In the genomic region with DNA sequence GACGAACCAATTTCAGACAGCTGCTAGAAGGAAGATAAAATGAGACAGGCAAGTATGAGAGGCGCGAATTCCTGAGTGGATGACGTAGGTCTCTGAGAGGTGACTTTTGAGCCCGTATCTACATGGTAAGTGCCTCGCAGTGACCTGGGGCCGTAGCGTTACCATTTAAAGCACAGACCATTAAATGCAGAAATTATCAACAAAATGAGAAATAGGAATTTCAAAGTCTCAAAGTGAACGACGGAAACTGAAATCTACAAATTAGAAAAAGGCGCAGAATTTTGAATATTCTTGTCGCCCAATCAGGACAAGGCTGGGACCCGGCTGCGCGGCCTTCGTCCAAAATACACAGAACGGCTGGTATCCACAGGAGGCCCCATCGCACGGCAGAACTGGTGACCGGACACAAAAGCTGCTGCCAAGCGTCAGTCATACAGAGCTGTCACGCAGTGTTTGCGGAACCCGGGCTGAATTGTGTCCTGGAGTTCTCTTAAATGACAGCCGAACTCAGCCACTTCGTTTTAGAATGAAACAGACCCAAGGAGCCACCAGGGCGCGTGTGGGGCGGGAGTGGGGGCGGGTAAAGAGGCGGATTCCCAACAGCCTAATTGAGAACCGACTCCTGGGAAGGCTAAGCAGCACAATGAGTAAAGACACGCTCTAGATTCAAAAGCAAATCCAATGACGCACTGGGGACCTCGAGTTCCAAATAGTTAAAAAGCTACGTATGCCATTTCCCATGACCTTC, we compare ENCODE assay signal across 2 cellular contexts.
A peak's percentile ranks its signal among the peaks of the same experiment; 100 is the strongest.
TF ChIP-seq lines count a peak whose summit lies in the region.

No MANE protein-coding gene starts in this region.

TF ChIP-seq in HEK293, 187 proteins besides CTCF, POLR2A, EP300 and RAD21 (continued from another document and continues in another):
- TF ChIP-seq YY1 (tag by site-specific recombination; IDR thresholded peaks at IDR 0.05): no peak
- no peak for TF ChIP-seq ZNF514 (tag by site-specific recombination; IDR thresholded peaks at IDR 0.05)
- no peak for TF ChIP-seq ZNF510 (tag by site-specific recombination; IDR thresholded peaks at IDR 0.05; ENCODE audit: insufficient replicate concordance)
- TF ChIP-seq, protein P1, sequence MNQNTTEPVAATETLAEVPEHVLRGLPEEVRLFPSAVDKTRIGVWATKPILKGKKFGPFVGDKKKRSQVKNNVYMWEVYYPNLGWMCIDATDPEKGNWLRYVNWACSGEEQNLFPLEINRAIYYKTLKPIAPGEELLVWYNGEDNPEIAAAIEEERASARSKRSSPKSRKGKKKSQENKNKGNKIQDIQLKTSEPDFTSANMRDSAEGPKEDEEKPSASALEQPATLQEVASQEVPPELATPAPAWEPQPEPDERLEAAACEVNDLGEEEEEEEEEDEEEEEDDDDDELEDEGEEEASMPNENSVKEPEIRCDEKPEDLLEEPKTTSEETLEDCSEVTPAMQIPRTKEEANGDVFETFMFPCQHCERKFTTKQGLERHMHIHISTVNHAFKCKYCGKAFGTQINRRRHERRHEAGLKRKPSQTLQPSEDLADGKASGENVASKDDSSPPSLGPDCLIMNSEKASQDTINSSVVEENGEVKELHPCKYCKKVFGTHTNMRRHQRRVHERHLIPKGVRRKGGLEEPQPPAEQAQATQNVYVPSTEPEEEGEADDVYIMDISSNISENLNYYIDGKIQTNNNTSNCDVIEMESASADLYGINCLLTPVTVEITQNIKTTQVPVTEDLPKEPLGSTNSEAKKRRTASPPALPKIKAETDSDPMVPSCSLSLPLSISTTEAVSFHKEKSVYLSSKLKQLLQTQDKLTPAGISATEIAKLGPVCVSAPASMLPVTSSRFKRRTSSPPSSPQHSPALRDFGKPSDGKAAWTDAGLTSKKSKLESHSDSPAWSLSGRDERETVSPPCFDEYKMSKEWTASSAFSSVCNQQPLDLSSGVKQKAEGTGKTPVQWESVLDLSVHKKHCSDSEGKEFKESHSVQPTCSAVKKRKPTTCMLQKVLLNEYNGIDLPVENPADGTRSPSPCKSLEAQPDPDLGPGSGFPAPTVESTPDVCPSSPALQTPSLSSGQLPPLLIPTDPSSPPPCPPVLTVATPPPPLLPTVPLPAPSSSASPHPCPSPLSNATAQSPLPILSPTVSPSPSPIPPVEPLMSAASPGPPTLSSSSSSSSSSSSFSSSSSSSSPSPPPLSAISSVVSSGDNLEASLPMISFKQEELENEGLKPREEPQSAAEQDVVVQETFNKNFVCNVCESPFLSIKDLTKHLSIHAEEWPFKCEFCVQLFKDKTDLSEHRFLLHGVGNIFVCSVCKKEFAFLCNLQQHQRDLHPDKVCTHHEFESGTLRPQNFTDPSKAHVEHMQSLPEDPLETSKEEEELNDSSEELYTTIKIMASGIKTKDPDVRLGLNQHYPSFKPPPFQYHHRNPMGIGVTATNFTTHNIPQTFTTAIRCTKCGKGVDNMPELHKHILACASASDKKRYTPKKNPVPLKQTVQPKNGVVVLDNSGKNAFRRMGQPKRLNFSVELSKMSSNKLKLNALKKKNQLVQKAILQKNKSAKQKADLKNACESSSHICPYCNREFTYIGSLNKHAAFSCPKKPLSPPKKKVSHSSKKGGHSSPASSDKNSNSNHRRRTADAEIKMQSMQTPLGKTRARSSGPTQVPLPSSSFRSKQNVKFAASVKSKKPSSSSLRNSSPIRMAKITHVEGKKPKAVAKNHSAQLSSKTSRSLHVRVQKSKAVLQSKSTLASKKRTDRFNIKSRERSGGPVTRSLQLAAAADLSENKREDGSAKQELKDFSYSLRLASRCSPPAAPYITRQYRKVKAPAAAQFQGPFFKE (tag by site-specific recombination; IDR thresholded peaks at IDR 0.05; ENCODE audit: borderline replicate concordance): no peak
- TF ChIP-seq MYNN (tag by site-specific recombination; IDR thresholded peaks at IDR 0.05; ENCODE audit: borderline replicate concordance): no peak
- no peak for TF ChIP-seq SCRT2 (tag by site-specific recombination; IDR thresholded peaks at IDR 0.05)
- TF ChIP-seq ZNF114 (tag by site-specific recombination; IDR thresholded peaks at IDR 0.05): no peak
- peak; percentile 86 for TF ChIP-seq ZBTB21 (tag by site-specific recombination; IDR thresholded peaks at IDR 0.05)
- peak; percentile 84 for TF ChIP-seq KLF10 (tag by site-specific recombination; IDR thresholded peaks at IDR 0.05)
- TF ChIP-seq GLIS1 (tag by site-specific recombination; IDR thresholded peaks at IDR 0.05): peak; percentile 55
- no peak for TF ChIP-seq ZNF184 (tag by site-specific recombination; IDR thresholded peaks at IDR 0.05)
- TF ChIP-seq ZNF311 (tag by site-specific recombination; IDR thresholded peaks at IDR 0.05; ENCODE audit: borderline replicate concordance): no peak
- TF ChIP-seq, protein P2, sequence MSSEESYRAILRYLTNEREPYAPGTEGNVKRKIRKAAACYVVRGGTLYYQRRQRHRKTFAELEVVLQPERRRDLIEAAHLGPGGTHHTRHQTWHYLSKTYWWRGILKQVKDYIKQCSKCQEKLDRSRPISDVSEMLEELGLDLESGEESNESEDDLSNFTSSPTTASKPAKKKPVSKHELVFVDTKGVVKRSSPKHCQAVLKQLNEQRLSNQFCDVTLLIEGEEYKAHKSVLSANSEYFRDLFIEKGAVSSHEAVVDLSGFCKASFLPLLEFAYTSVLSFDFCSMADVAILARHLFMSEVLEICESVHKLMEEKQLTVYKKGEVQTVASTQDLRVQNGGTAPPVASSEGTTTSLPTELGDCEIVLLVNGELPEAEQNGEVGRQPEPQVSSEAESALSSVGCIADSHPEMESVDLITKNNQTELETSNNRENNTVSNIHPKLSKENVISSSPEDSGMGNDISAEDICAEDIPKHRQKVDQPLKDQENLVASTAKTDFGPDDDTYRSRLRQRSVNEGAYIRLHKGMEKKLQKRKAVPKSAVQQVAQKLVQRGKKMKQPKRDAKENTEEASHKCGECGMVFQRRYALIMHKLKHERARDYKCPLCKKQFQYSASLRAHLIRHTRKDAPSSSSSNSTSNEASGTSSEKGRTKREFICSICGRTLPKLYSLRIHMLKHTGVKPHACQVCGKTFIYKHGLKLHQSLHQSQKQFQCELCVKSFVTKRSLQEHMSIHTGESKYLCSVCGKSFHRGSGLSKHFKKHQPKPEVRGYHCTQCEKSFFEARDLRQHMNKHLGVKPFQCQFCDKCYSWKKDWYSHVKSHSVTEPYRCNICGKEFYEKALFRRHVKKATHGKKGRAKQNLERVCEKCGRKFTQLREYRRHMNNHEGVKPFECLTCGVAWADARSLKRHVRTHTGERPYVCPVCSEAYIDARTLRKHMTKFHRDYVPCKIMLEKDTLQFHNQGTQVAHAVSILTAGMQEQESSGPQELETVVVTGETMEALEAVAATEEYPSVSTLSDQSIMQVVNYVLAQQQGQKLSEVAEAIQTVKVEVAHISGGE (tag by site-specific recombination; conservative IDR thresholded peaks at IDR 0.05; ENCODE audit: low read depth): 0 out of 2 replicates have a peak, but pooled peaks have one; percentile 28
- no peak for TF ChIP-seq ZNF140 (tag by site-specific recombination; IDR thresholded peaks at IDR 0.05)
- TF ChIP-seq ZNF366 (tag by site-specific recombination; conservative IDR thresholded peaks at IDR 0.05): peak; percentile 81
- no peak for TF ChIP-seq ZNF426 (tag by site-specific recombination; IDR thresholded peaks at IDR 0.05)
- TF ChIP-seq ZNF19 (tag by site-specific recombination; IDR thresholded peaks at IDR 0.05; ENCODE audit: low read depth): no peak
- TF ChIP-seq YY2 (tag by site-specific recombination; IDR thresholded peaks at IDR 0.05): no peak

TF ChIP-seq in HepG2, 621 proteins besides CTCF, POLR2A, EP300 and RAD21 (continued from another document and continues in another):
- TF ChIP-seq ZFAT (CRISPR knock-in tag; conservative IDR thresholded peaks at IDR 0.05): no peak
- TF ChIP-seq ATF1 (CRISPR knock-in tag; IDR thresholded peaks at IDR 0.05): no peak
- no peak for TF ChIP-seq TEAD2 (CRISPR knock-in tag; IDR thresholded peaks at IDR 0.05)
- TF ChIP-seq NBN (conservative IDR thresholded peaks at IDR 0.05): no peak
- TF ChIP-seq ZFP41 (CRISPR knock-in tag; IDR thresholded peaks at IDR 0.05; ENCODE audit: borderline replicate concordance): no peak
- TF ChIP-seq, protein P3, sequence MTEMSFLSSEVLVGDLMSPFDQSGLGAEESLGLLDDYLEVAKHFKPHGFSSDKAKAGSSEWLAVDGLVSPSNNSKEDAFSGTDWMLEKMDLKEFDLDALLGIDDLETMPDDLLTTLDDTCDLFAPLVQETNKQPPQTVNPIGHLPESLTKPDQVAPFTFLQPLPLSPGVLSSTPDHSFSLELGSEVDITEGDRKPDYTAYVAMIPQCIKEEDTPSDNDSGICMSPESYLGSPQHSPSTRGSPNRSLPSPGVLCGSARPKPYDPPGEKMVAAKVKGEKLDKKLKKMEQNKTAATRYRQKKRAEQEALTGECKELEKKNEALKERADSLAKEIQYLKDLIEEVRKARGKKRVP (CRISPR knock-in tag; IDR thresholded peaks at IDR 0.05): peak; percentile 45 to 66; a peak in 2 of 4 replicates
- no peak for TF ChIP-seq KLF6 (CRISPR knock-in tag; IDR thresholded peaks at IDR 0.05)
- TF ChIP-seq, protein P4, sequence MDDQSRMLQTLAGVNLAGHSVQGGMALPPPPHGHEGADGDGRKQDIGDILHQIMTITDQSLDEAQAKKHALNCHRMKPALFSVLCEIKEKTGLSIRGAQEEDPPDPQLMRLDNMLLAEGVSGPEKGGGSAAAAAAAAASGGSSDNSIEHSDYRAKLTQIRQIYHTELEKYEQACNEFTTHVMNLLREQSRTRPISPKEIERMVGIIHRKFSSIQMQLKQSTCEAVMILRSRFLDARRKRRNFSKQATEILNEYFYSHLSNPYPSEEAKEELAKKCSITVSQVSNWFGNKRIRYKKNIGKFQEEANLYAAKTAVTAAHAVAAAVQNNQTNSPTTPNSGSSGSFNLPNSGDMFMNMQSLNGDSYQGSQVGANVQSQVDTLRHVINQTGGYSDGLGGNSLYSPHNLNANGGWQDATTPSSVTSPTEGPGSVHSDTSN (CRISPR knock-in tag; IDR thresholded peaks at IDR 0.05; ENCODE audit: borderline replicate concordance): no peak
- no peak for TF ChIP-seq MTA1 (CRISPR knock-in tag; IDR thresholded peaks at IDR 0.05; ENCODE audit: borderline replicate concordance)
- TF ChIP-seq, protein P5, sequence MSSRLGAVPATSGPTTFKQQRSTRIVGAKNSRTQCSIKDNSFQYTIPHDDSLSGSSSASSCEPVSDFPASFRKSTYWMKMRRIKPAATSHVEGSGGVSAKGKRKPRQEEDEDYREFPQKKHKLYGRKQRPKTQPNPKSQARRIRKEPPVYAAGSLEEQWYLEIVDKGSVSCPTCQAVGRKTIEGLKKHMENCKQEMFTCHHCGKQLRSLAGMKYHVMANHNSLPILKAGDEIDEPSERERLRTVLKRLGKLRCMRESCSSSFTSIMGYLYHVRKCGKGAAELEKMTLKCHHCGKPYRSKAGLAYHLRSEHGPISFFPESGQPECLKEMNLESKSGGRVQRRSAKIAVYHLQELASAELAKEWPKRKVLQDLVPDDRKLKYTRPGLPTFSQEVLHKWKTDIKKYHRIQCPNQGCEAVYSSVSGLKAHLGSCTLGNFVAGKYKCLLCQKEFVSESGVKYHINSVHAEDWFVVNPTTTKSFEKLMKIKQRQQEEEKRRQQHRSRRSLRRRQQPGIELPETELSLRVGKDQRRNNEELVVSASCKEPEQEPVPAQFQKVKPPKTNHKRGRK (CRISPR knock-in tag; IDR thresholded peaks at IDR 0.05): no peak
- TF ChIP-seq FOXA1 (IDR thresholded peaks at IDR 0.05): no peak
- TF ChIP-seq FOXA1 (CRISPR knock-in tag; IDR thresholded peaks at IDR 0.05): peak; percentile 61
- TF ChIP-seq ZFY (CRISPR knock-in tag; IDR thresholded peaks at IDR 0.05): peak; percentile 54; the same call in 1 of the 2 replicates
- 0 out of 2 replicates have a peak, but pooled peaks have one; percentile 12 for TF ChIP-seq ZSCAN20 (CRISPR knock-in tag; IDR thresholded peaks at IDR 0.05; ENCODE audit: borderline replicate concordance)
- TF ChIP-seq, protein P6, sequence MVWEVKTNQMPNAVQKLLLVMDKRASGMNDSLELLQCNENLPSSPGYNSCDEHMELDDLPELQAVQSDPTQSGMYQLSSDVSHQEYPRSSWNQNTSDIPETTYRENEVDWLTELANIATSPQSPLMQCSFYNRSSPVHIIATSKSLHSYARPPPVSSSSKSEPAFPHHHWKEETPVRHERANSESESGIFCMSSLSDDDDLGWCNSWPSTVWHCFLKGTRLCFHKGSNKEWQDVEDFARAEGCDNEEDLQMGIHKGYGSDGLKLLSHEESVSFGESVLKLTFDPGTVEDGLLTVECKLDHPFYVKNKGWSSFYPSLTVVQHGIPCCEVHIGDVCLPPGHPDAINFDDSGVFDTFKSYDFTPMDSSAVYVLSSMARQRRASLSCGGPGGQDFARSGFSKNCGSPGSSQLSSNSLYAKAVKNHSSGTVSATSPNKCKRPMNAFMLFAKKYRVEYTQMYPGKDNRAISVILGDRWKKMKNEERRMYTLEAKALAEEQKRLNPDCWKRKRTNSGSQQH (CRISPR knock-in tag; IDR thresholded peaks at IDR 0.05; ENCODE audit: low read depth): no peak
- TF ChIP-seq, protein P7, sequence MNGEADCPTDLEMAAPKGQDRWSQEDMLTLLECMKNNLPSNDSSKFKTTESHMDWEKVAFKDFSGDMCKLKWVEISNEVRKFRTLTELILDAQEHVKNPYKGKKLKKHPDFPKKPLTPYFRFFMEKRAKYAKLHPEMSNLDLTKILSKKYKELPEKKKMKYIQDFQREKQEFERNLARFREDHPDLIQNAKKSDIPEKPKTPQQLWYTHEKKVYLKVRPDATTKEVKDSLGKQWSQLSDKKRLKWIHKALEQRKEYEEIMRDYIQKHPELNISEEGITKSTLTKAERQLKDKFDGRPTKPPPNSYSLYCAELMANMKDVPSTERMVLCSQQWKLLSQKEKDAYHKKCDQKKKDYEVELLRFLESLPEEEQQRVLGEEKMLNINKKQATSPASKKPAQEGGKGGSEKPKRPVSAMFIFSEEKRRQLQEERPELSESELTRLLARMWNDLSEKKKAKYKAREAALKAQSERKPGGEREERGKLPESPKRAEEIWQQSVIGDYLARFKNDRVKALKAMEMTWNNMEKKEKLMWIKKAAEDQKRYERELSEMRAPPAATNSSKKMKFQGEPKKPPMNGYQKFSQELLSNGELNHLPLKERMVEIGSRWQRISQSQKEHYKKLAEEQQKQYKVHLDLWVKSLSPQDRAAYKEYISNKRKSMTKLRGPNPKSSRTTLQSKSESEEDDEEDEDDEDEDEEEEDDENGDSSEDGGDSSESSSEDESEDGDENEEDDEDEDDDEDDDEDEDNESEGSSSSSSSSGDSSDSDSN (CRISPR knock-in tag; IDR thresholded peaks at IDR 0.05): no peak; the same call in 1 of the 2 replicates
- peak; percentile 97 for TF ChIP-seq SAP130 (CRISPR knock-in tag; IDR thresholded peaks at IDR 0.05; ENCODE audit: low read depth)
- TF ChIP-seq ZFX (CRISPR knock-in tag; IDR thresholded peaks at IDR 0.05; ENCODE audit: low read depth): peak; percentile 53
- TF ChIP-seq PLRG1 (conservative IDR thresholded peaks at IDR 0.05): no peak
- TF ChIP-seq NFIC (IDR thresholded peaks at IDR 0.05; ENCODE audit: low read length): 0 out of 2 replicates have a peak, but pooled peaks have one; percentile 16
- TF ChIP-seq, protein P8, sequence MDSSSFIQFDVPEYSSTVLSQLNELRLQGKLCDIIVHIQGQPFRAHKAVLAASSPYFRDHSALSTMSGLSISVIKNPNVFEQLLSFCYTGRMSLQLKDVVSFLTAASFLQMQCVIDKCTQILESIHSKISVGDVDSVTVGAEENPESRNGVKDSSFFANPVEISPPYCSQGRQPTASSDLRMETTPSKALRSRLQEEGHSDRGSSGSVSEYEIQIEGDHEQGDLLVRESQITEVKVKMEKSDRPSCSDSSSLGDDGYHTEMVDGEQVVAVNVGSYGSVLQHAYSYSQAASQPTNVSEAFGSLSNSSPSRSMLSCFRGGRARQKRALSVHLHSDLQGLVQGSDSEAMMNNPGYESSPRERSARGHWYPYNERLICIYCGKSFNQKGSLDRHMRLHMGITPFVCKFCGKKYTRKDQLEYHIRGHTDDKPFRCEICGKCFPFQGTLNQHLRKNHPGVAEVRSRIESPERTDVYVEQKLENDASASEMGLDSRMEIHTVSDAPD (CRISPR knock-in tag; IDR thresholded peaks at IDR 0.05): no peak
